11 cellular contexts compared by ENCODE assay signal in the genomic region with DNA sequence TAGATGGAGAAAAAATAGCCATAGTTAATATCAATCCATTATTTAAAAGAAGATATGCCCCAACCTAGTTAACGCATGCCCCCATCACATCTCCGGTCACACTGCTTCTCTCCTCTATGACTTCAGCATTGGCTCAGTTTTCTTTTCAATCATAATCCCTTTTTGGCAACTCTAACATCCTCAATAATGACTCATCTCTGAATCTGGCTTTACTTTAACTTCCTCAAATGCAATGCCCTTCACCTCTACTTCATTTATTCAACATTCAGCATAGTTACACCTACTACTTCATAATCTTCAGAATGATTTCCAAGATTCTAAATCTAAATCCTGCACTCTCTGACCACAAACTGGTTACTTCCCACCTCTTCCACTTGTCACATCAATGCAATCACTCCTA.
DNase-seq lines count a peak whose midpoint lies in the region; ATAC-seq lines count a peak whose summit lies in the region.
"Had no signal": no experiment of that assay in that cellular context is flagged by ENCODE, and none has a peak within 500 bp of the region (broad histone marks: within the 10 kb centered on the region; RNA-seq: fewer than 3 reads in every experiment).

No MANE protein-coding gene starts in this region.

- H3K18ac ChIP-seq in mesenchymal stem cell (ENCODE audit: low read depth in 1 of 2, low read length in 2 of 2): no peak overlapping the region

- H3K14ac ChIP-seq in mesenchymal stem cell (ENCODE audit: low read length in 2 of 2): no peak overlapping the region

- no peak overlapping the region for H4K8ac ChIP-seq in mesenchymal stem cell (ENCODE audit: low read length)

- H3K9me3 ChIP-seq in mesenchymal stem cell (ENCODE audit: control insufficient read depth, low read length): no peaks in the 10 kb centered on the region

- H3K36me3 ChIP-seq in mesenchymal stem cell (ENCODE audit: control insufficient read depth in 1 of 2, insufficient read depth in 2 of 2, low read depth in 1 of 2, low read length in 2 of 2): no peaks in the 10 kb centered on the region

- H2BK12ac ChIP-seq in mesenchymal stem cell (ENCODE audit: low read length in 2 of 2): no peak overlapping the region

- no peak overlapping the region for H3K4me2 ChIP-seq in mesenchymal stem cell (ENCODE audit: low read length, poor library complexity, severe bottlenecking)

- H3K4me3 ChIP-seq in mesenchymal stem cell (ENCODE audit: insufficient read depth in 1 of 2, low read depth in 1 of 2, low read length in 2 of 2): no peak overlapping the region

- no peak overlapping the region for H3K27ac ChIP-seq in mesenchymal stem cell (ENCODE audit: low read length, poor library complexity, severe bottlenecking)

- ATAC-seq in GM18517 (IDR thresholded peaks at IDR 0.05; ENCODE audit: unreplicated experiment) (peak; percentile 100), GM21825 (IDR thresholded peaks at IDR 0.05; ENCODE audit: unreplicated experiment) (peak; percentile 94), HG03521 (IDR thresholded peaks at IDR 0.05; ENCODE audit: unreplicated experiment) (peak; percentile 97)

- DNase-seq in fibroblast of peridontal ligament (ENCODE audit: extremely low read depth): peak; percentile 8
- DNase-seq in mesenchymal stem cell: no peak
- DNase-seq in DMS 273 treated with DMSO at 0.1 percent for 48 hours (lab: John Stamatoyannopoulos, UW): no peak
- no peak for DNase-seq in cardiac septum (ENCODE audit: low spot score)
- no peak for DNase-seq in NCI-H524 (lab: John Stamatoyannopoulos, UW)
- DNase-seq: hypothalamus, NCI-H1092, T-helper 2 cell had no signal

- H3K27me3 ChIP-seq in mesenchymal stem cell (ENCODE audit: control insufficient read depth in 1 of 2, insufficient read depth in 1 of 2, low read length in 2 of 2): no peaks in the 10 kb centered on the region

- H3K9ac ChIP-seq in mesenchymal stem cell (ENCODE audit: low read length): no peak overlapping the region

- no peak overlapping the region for H3K23ac ChIP-seq in mesenchymal stem cell (ENCODE audit: low read length in 2 of 2)

- intact Hi-C loops in cardiac septum (cut with DNase I): no loop called here

- no peak overlapping the region for H3K4ac ChIP-seq in mesenchymal stem cell (ENCODE audit: low read depth in 1 of 2, low read length in 2 of 2)

- H4K91ac ChIP-seq in mesenchymal stem cell (ENCODE audit: low read length): no peak overlapping the region

- no peak overlapping the region for H2BK5ac ChIP-seq in mesenchymal stem cell (ENCODE audit: low read depth, low read length, poor library complexity, severe bottlenecking)

- H2BK15ac ChIP-seq in mesenchymal stem cell (ENCODE audit: low read depth, poor library complexity, severe bottlenecking): no peak overlapping the region

- H3K4me1 ChIP-seq in mesenchymal stem cell (ENCODE audit: control insufficient read depth, insufficient read depth, low read depth, low read length): no peaks in the 10 kb centered on the region

- H2AFZ ChIP-seq in mesenchymal stem cell (ENCODE audit: low read depth, low read length): no peak overlapping the region

- WGBS in mesenchymal stem cell: 97% methylated on average over 2 of the region's 2 CpGs

- H2BK120ac ChIP-seq in mesenchymal stem cell (ENCODE audit: low read depth, low read length): no peak overlapping the region

- H2AK5ac ChIP-seq in mesenchymal stem cell (ENCODE audit: low read length, severe bottlenecking): no peak overlapping the region

- no peaks in the 10 kb centered on the region for H3K79me1 ChIP-seq in mesenchymal stem cell (replicated peaks; ENCODE audit: low read length, poor library complexity, severe bottlenecking)
